Comparison of ENCODE assay signal across 8 cellular contexts in the genomic region with DNA sequence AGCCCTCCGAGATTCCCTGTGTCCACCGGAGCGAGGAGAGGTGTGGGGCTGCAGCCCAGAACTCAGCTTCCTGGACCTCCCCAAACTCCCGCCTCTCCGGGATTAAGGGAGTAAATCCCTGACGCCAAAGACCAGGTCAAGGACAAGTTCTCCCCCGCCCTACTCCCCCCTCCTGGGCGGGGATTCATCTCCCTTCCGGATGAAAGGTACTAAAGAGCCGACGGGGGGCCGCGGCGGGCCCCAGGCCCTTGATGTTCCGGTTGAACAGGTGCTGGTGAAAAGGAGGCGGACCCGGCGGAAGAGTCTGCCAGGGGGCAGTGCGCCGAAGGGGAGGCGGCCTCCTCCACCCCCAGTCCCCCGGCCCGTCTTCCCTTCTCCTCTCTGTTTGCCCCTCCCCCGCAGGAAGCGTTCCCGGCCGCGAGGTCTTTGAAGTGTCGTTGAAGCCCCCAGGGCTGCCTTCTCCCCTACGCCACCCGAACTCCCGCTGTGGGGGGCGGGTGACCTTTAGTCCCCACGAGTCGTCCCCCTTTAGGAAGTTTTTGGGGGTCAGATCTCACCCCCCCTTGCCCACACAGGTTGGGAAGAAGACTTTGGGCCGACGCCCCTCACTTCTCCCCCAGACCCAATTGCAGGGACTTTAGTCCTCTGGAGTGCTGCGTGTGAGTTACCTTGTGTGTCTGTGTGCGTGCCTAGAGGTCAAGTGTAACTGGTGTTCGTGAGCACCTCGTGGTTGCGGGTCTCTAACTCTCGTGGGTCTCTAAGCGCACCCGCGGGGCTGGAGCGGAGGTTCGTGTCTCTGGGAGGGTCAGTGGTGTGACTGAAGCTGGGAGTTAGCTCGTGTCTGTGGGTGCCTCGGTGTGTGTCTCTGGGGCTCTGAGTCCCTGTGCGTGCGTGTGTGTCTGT.
DNase-seq lines count a peak whose midpoint lies in the region; ATAC-seq and FAIRE-seq lines count a peak whose summit lies in the region.

No MANE protein-coding gene starts in this region.

- H3K9me3 Mint-ChIP-seq in stimulated activated memory B cell treated with anti-CD40 and anti-IgM and Interleukin-4, amounts not matched to agents 10 μg/mL and 1 μg/mL and 100 μg/mL, for 72 hours = peaks cover 6% of the 10 kb centered on the region

- H3K9ac ChIP-seq in muscle layer of colon (ENCODE audit: low read length) = peak overlapping the region; percentile 97

- H3K27ac Mint-ChIP-seq in stimulated activated memory B cell treated with anti-CD40 and anti-IgM and Interleukin-4, amounts not matched to agents 10 μg/mL and 1 μg/mL and 100 μg/mL, for 72 hours = peak overlapping the region; percentile 100

- H3K4me3 Mint-ChIP-seq in stimulated activated memory B cell treated with anti-CD40 and anti-IgM and Interleukin-4, amounts not matched to agents 10 μg/mL and 1 μg/mL and 100 μg/mL, for 72 hours = peak overlapping the region; percentile 91

- no peaks in the 10 kb centered on the region for H3K9me3 ChIP-seq in muscle layer of colon (ENCODE audit: low read length)

- ATAC-seq in HG03354 (IDR thresholded peaks at IDR 0.05; ENCODE audit: poor library complexity, severe bottlenecking, unreplicated experiment) = peak; percentile 34
- ATAC-seq in stimulated activated memory B cell treated with anti-CD40 and anti-IgM and Interleukin-4, amounts not matched to agents 10 μg/mL and 1 μg/mL and 100 μg/mL, for 72 hours = peak; percentile 25

- H3K4me1 ChIP-seq in muscle layer of colon (ENCODE audit: insufficient read depth, low read length) = peaks cover 35% of the 10 kb centered on the region

- H3K27ac ChIP-seq in epithelial cell of prostate (peak overlapping the region; percentile 76), muscle layer of colon (ENCODE audit: low read depth, low read length) (peak overlapping the region; percentile 97)

- DNase-seq in COLO668 (lab: John Stamatoyannopoulos, UW; ENCODE audit: unreplicated experiment) = peak; percentile 95
- peak; percentile 92 for DNase-seq in NCI-H82 treated with DMSO at 0.1 percent for 48 hours (lab: John Stamatoyannopoulos, UW; ENCODE audit: unreplicated experiment)
- DNase-seq in activated T-cell treated with anti-CD3 and anti-CD28 coated beads for 1 hour (ENCODE audit: low read depth) = peak; percentile 58
- no peak for DNase-seq in epithelial cell of prostate (ENCODE audit: low read depth, low spot score)
- DNase-seq in HTR-8/SVneo (ENCODE audit: insufficient read length, low spot score) = no peak

- H3K4me1 Mint-ChIP-seq in stimulated activated memory B cell treated with anti-CD40 and anti-IgM and Interleukin-4, amounts not matched to agents 10 μg/mL and 1 μg/mL and 100 μg/mL, for 72 hours = peaks cover 70% of the 10 kb centered on the region

- no peak for FAIRE-seq in HTR-8/SVneo (lab: Jason Lieb, UNC)

- no peaks in the 10 kb centered on the region for H3K27me3 ChIP-seq in muscle layer of colon (ENCODE audit: control insufficient read depth in 1 of 2, insufficient read depth in 2 of 2, low read length in 2 of 2)

- H3K36me3 Mint-ChIP-seq in stimulated activated memory B cell treated with anti-CD40 and anti-IgM and Interleukin-4, amounts not matched to agents 10 μg/mL and 1 μg/mL and 100 μg/mL, for 72 hours = peaks cover 6% of the 10 kb centered on the region

- peaks cover 8% of the 10 kb centered on the region for H3K36me3 ChIP-seq in muscle layer of colon (ENCODE audit: insufficient read depth, low read length)

- H3K4me3 ChIP-seq in muscle layer of colon (ENCODE audit: low read depth in 1 of 2, low read length in 2 of 2) = peak overlapping the region; percentile 75 to 96

- H3K27me3 Mint-ChIP-seq in stimulated activated memory B cell treated with anti-CD40 and anti-IgM and Interleukin-4, amounts not matched to agents 10 μg/mL and 1 μg/mL and 100 μg/mL, for 72 hours = no peaks in the 10 kb centered on the region

Comparison
In these comparisons a context has a peak if more than half of its experiments do, and no peak if none do; other contexts are left out.
1. DNase-seq: peak in COLO668 (single experiment), NCI-H82 treated with DMSO at 0.1 percent for 48 hours (single experiment) and activated T-cell treated with anti-CD3 and anti-CD28 coated beads for 1 hour (single experiment); none in epithelial cell of prostate (single experiment) and HTR-8/SVneo (single experiment).